ENCODE assay signal across 12 cellular contexts in genomic region chr6:53984163-53984562, GRCh38.
DNase-seq lines count a peak whose midpoint lies in the region; ATAC-seq and TF ChIP-seq lines count a peak whose summit lies in the region.
"Had no signal": no experiment of that assay in that cellular context is flagged by ENCODE, and none has a peak within 500 bp of the region (broad histone marks: within the 10 kb centered on the region; RNA-seq: fewer than 3 reads in every experiment).

No MANE protein-coding gene starts in this region.

- H3K27ac ChIP-seq in psoas muscle = no peak overlapping the region
- H3K27ac ChIP-seq: testis had no signal

- TF ChIP-seq CTCF in epithelial cell of esophagus (IDR thresholded peaks at IDR 0.05; ENCODE audit: insufficient read depth, low read depth, low read length, missing control alignments) (no peak), psoas muscle (IDR thresholded peaks at IDR 0.05) (no peak), type B pancreatic cell (conservative IDR thresholded peaks at IDR 0.05) (no peak)

- peaks cover 5% of the 10 kb centered on the region for H3K9me3 Mint-ChIP-seq in type B pancreatic cell

- H3K4me3 Mint-ChIP-seq in type B pancreatic cell = no peak overlapping the region

- 74 to 80% (median 77%) methylated on average over 2 of the region's 2 CpGs for WGBS in psoas muscle, 3 donors

- peaks cover 23% of the 10 kb centered on the region for H3K4me1 ChIP-seq in psoas muscle
- H3K4me1 ChIP-seq: testis had no signal

- H3K4me1 Mint-ChIP-seq in type B pancreatic cell (ENCODE audit: unreplicated experiment) = peaks cover 12% of the 10 kb centered on the region

- no peaks in the 10 kb centered on the region for H3K9me3 ChIP-seq in psoas muscle
- H3K9me3 ChIP-seq: testis had no signal

- H3K36me3 Mint-ChIP-seq in type B pancreatic cell = no peaks in the 10 kb centered on the region

- H3K36me3 ChIP-seq in psoas muscle (ENCODE audit: insufficient read depth in 1 of 2, low read depth in 1 of 2) = no peaks in the 10 kb centered on the region

- ATAC-seq in psoas muscle (peak; percentile 17 to 86 (median 50)), GM21360 (IDR thresholded peaks at IDR 0.05; ENCODE audit: unreplicated experiment) (no peak), HG02642 (IDR thresholded peaks at IDR 0.05; ENCODE audit: poor library complexity, unreplicated experiment) (no peak), HG02588 (IDR thresholded peaks at IDR 0.05; ENCODE audit: unreplicated experiment) (no peak)

- no peaks in the 10 kb centered on the region for H3K27me3 ChIP-seq in psoas muscle (ENCODE audit: insufficient read depth in 3 of 3, low read length in 2 of 3)
- H3K27me3 ChIP-seq: testis had no signal

- H3K27me3 Mint-ChIP-seq in type B pancreatic cell = peaks cover 8% of the 10 kb centered on the region

- H3K4me3 ChIP-seq in epithelial cell of esophagus (ENCODE audit: low read length) (no peak overlapping the region), psoas muscle (no peak overlapping the region)
- H3K4me3 ChIP-seq: testis had no signal

- H3K27ac Mint-ChIP-seq in type B pancreatic cell = no peak overlapping the region

- DNase-seq in ELR (ENCODE audit: low read depth) = peak; percentile 98
- DNase-seq in RPMI7951 (ENCODE audit: low read depth) = peak; percentile 94
- DNase-seq in epithelial cell of esophagus (ENCODE audit: low read depth) = peak; percentile 99
- peak in 1 of 2 donors; percentile 18 for DNase-seq in psoas muscle
- no peak for DNase-seq in type B pancreatic cell (ENCODE audit: extremely low spot score, unreplicated experiment)
- DNase-seq: activated T-cell treated with anti-CD3 and anti-CD28 coated beads for 4 hours, cerebellar nuclear complex, NCI-H1417 treated with DMSO at 0.1 percent for 48 hours, testis had no signal

- intact Hi-C loops in psoas muscle (cut with DNase I) = loop anchor here (10.0 kb wide), 3 partner anchors 161 to 281 kb away; no protein-coding TSS in a partner anchor

Comparison
In these comparisons a context has a peak if more than half of its experiments do, and no peak if none do; other contexts are left out.
1. ATAC-seq: peak in psoas muscle (4 of 4); none in GM21360 (single experiment), HG02642 (single experiment) and HG02588 (single experiment).